ENCODE assay signal across 15 cellular contexts in the genomic region with DNA sequence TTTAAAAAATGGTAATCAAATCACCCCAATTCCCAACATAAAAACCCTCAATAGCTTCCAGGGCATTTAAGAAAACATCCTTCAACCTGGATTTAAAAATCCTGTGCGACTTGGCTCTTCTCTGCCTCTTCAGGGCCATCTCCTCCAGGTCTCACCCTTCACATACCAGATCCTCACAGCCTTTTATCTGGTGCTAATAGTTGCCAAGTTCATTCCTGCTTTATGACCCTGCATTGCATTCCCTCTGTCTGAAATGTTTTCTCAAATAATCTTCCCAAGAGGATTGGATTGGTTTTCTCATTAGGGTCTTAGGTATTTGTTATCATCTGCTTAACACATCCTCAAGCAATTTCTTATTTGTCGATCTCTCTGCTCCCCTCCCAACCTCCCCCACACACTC.
"Had no signal": no experiment of that assay in that cellular context is flagged by ENCODE, and none has a peak within 500 bp of the region (broad histone marks: within the 10 kb centered on the region; RNA-seq: fewer than 3 reads in every experiment).

No MANE protein-coding gene starts in this region.

- H3K9ac ChIP-seq: parathyroid adenoma had no signal

- H3K79me2 ChIP-seq: parathyroid adenoma had no signal

- H3K4me2 ChIP-seq: smooth muscle cell had no signal

- ATAC-seq: foreskin keratinocyte; left colon; mucosa of descending colon; naive thymus-derived CD8-positive, alpha-beta T cell; psoas muscle had no signal

- DNase-seq: colonic mucosa; dermis blood vessel endothelial cell; erythroblast; foreskin keratinocyte; immature natural killer cell; left colon; mucosa of descending colon; naive thymus-derived CD8-positive, alpha-beta T cell; occipital lobe; psoas muscle; stimulated activated CD4-positive, alpha-beta T cell treated with anti-CD3 and anti-CD28 coated beads, Interleukin-2, amount 100 ng/mL, for 48 hours; stimulated activated naive CD4-positive, alpha-beta T cell treated with Interleukin-2 at 50 U/mL for 16 hours; trophoblast cell had no signal

- H3K4me3 ChIP-seq: colonic mucosa, mucosa of descending colon, psoas muscle, smooth muscle cell had no signal

- H3K27ac ChIP-seq: colonic mucosa, foreskin keratinocyte, parathyroid adenoma, psoas muscle had no signal

- H2AFZ ChIP-seq: parathyroid adenoma had no signal

- H3K36me3 ChIP-seq: colonic mucosa had no signal

- H3K9me3 ChIP-seq: colonic mucosa, psoas muscle had no signal

- H3K27me3 ChIP-seq: colonic mucosa, foreskin keratinocyte had no signal
